ENCODE assay signal across 13 cellular contexts in genomic region chr12:118166946-118167345, GRCh38. TPM values are rescaled to one million over a fixed set of nuclear protein-coding genes. Genes with fewer than 3 reads are reported as not detected.
DNase-seq lines count a peak whose midpoint lies in the region; ATAC-seq and TF ChIP-seq lines count a peak whose summit lies in the region.
"Had no signal": no experiment of that assay in that cellular context is flagged by ENCODE, and none has a peak within 500 bp of the region (broad histone marks: within the 10 kb centered on the region; RNA-seq: fewer than 3 reads in every experiment).

No MANE protein-coding gene starts in this region.

- WGBS in hepatocyte (ENCODE audit: low lambda C conversion rate, missing lambda C conversion rate), result 93% methylated on average over 2 of the region's 2 CpGs

- no peaks in the 10 kb centered on the region for H3K9me3 ChIP-seq in CD4-positive, CD25-positive, alpha-beta regulatory T cell (ENCODE audit: control insufficient read depth in 2 of 2, low read length in 2 of 2)
- no peaks in the 10 kb centered on the region for H3K9me3 ChIP-seq in hepatocyte (ENCODE audit: low read depth)
- no peaks in the 10 kb centered on the region for H3K9me3 ChIP-seq in osteoblast (ENCODE audit: low read depth, low read length)

- H3K27ac Mint-ChIP-seq in CD4-positive, CD25-positive, alpha-beta regulatory T cell, result peak overlapping the region in 2 of 3 donors; percentile 36 to 44
- peak overlapping the region in 2 of 10 donors; percentile 15 to 61 for H3K27ac Mint-ChIP-seq in naive thymus-derived CD8-positive, alpha-beta T cell
- H3K27ac Mint-ChIP-seq: stimulated activated naive CD8-positive, alpha-beta T cell treated with anti-CD3 and anti-CD28 coated beads, Interleukin-15, Interleukin-2, amounts not matched to agents 100 ng/mL and 50 ng/mL, for 24 hours had no signal

- H3K27ac ChIP-seq in CD4-positive, CD25-positive, alpha-beta regulatory T cell (ENCODE audit: insufficient read depth, low read length, poor library complexity, severe bottlenecking), result no peak overlapping the region
- H3K27ac ChIP-seq in hepatocyte (no peak overlapping the region), osteoblast (ENCODE audit: low read depth, low read length) (no peak overlapping the region)
- H3K27ac ChIP-seq: BLaER1 treated with 17β-estradiol and CSF1 and Interleukin-3, amounts not matched to agents 10 nM and 100 nM had no signal

- no peak overlapping the region for H3K4me3 Mint-ChIP-seq in CD4-positive, CD25-positive, alpha-beta regulatory T cell
- H3K4me3 Mint-ChIP-seq in naive thymus-derived CD8-positive, alpha-beta T cell, result no peak overlapping the region
- H3K4me3 Mint-ChIP-seq: stimulated activated naive CD8-positive, alpha-beta T cell treated with anti-CD3 and anti-CD28 coated beads, Interleukin-15, Interleukin-2, amounts not matched to agents 100 ng/mL and 50 ng/mL, for 24 hours had no signal

- POLR2A ChIA-PET in naive thymus-derived CD8-positive, alpha-beta T cell (lab: Charles Lee), result no interaction called here

- H3K4me1 ChIP-seq in CD4-positive, CD25-positive, alpha-beta regulatory T cell (ENCODE audit: control insufficient read depth, insufficient read depth, low read length, poor library complexity, severe bottlenecking), result no peaks in the 10 kb centered on the region
- no peaks in the 10 kb centered on the region for H3K4me1 ChIP-seq in hepatocyte (ENCODE audit: insufficient read depth)
- H3K4me1 ChIP-seq in osteoblast (ENCODE audit: insufficient read depth, low read length), result no peaks in the 10 kb centered on the region

- H2AFZ ChIP-seq in hepatocyte, result no peak overlapping the region
- H2AFZ ChIP-seq in osteoblast (ENCODE audit: low read length), result no peak overlapping the region

- peaks cover 64% of the 10 kb centered on the region for H3K36me3 ChIP-seq in CD4-positive, CD25-positive, alpha-beta regulatory T cell (ENCODE audit: control insufficient read depth, insufficient read depth, low read length)
- no peaks in the 10 kb centered on the region for H3K36me3 ChIP-seq in hepatocyte (replicated peaks; ENCODE audit: insufficient read depth, low read depth)
- H3K36me3 ChIP-seq in osteoblast (ENCODE audit: insufficient read depth, low read length), result peaks cover 25% of the 10 kb centered on the region

- H3K27me3 ChIP-seq in CD4-positive, CD25-positive, alpha-beta regulatory T cell (ENCODE audit: control insufficient read depth, insufficient read depth, low read length), result no peaks in the 10 kb centered on the region
- H3K27me3 ChIP-seq in hepatocyte (no peaks in the 10 kb centered on the region), osteoblast (ENCODE audit: insufficient read depth, low read length) (no peaks in the 10 kb centered on the region)
- H3K27me3 ChIP-seq: BLaER1 treated with 17β-estradiol and CSF1 and Interleukin-3, amounts not matched to agents 10 nM and 100 nM had no signal

- H4K20me1 ChIP-seq in hepatocyte (ENCODE audit: insufficient read depth, poor library complexity, severe bottlenecking) (no peaks in the 10 kb centered on the region), osteoblast (ENCODE audit: insufficient read depth, low read length) (no peaks in the 10 kb centered on the region)
- H4K20me1 ChIP-seq: BLaER1 treated with 17β-estradiol and CSF1 and Interleukin-3, amounts not matched to agents 10 nM and 100 nM had no signal

- no peaks in the 10 kb centered on the region for H3K27me3 Mint-ChIP-seq in CD4-positive, CD25-positive, alpha-beta regulatory T cell
- H3K27me3 Mint-ChIP-seq in naive thymus-derived CD8-positive, alpha-beta T cell, result no peaks in the 10 kb centered on the region
- H3K27me3 Mint-ChIP-seq: stimulated activated naive CD8-positive, alpha-beta T cell treated with anti-CD3 and anti-CD28 coated beads, Interleukin-15, Interleukin-2, amounts not matched to agents 100 ng/mL and 50 ng/mL, for 24 hours had no signal

- peak in 1 of 3 donors; percentile 54 for DNase-seq in CD4-positive, CD25-positive, alpha-beta regulatory T cell
- DNase-seq in hepatocyte (ENCODE audit: low spot score) (no peak), osteoblast (ENCODE audit: insufficient read length, low spot score, missing footprints) (no peak), foreskin melanocyte (no peak)
- DNase-seq in naive thymus-derived CD8-positive, alpha-beta T cell, result no peak
- DNase-seq: activated CD4-positive, CD25-positive, alpha-beta regulatory T cell treated with anti-CD3 and anti-CD28 coated beads, Interleukin-2, amount 50 U/mL, for 72 hours; mesenchymal stem cell; OCI-M1 had no signal

- H3K36me3 Mint-ChIP-seq in CD4-positive, CD25-positive, alpha-beta regulatory T cell, result peaks cover 38% of the 10 kb centered on the region
- peaks cover 6 to 71% (median 20%) of the 10 kb centered on the region in 3 donors for H3K36me3 Mint-ChIP-seq in naive thymus-derived CD8-positive, alpha-beta T cell

- no peak for ATAC-seq in CD4-positive, CD25-positive, alpha-beta regulatory T cell (ENCODE audit: low read depth in 2 of 2)
- ATAC-seq in GM18909 (IDR thresholded peaks at IDR 0.05; ENCODE audit: poor library complexity, unreplicated experiment), result peak; percentile 98
- ATAC-seq in HG02610 (IDR thresholded peaks at IDR 0.05; ENCODE audit: unreplicated experiment), result peak; percentile 99
- peak; percentile 99 for ATAC-seq in HG03460 (IDR thresholded peaks at IDR 0.05; ENCODE audit: unreplicated experiment)
- ATAC-seq in naive thymus-derived CD8-positive, alpha-beta T cell, result no peak

- H3K9me2 ChIP-seq in hepatocyte (replicated peaks; ENCODE audit: insufficient read depth), result no peaks in the 10 kb centered on the region

- H3K79me2 ChIP-seq in hepatocyte (no peaks in the 10 kb centered on the region), osteoblast (ENCODE audit: insufficient read depth, low read length) (no peaks in the 10 kb centered on the region)

- H3K4me1 Mint-ChIP-seq in CD4-positive, CD25-positive, alpha-beta regulatory T cell, result peaks cover 6 to 21% (median 15%) of the 10 kb centered on the region in 4 donors
- peaks cover 6 to 12% (median 10%) of the 10 kb centered on the region in 4 donors for H3K4me1 Mint-ChIP-seq in naive thymus-derived CD8-positive, alpha-beta T cell

- no peak overlapping the region for H3K4me3 ChIP-seq in CD4-positive, CD25-positive, alpha-beta regulatory T cell (ENCODE audit: low read depth, low read length)
- H3K4me3 ChIP-seq in hepatocyte (no peak overlapping the region), osteoblast (ENCODE audit: insufficient read depth, low read length) (no peak overlapping the region)
- H3K4me3 ChIP-seq: BLaER1 treated with 17β-estradiol and CSF1 and Interleukin-3, amounts not matched to agents 10 nM and 100 nM had no signal

- no peaks in the 10 kb centered on the region for H3K9me3 Mint-ChIP-seq in CD4-positive, CD25-positive, alpha-beta regulatory T cell
- no peaks in the 10 kb centered on the region for H3K9me3 Mint-ChIP-seq in naive thymus-derived CD8-positive, alpha-beta T cell
- H3K9me3 Mint-ChIP-seq: stimulated activated naive CD8-positive, alpha-beta T cell treated with anti-CD3 and anti-CD28 coated beads, Interleukin-15, Interleukin-2, amounts not matched to agents 100 ng/mL and 50 ng/mL, for 24 hours had no signal

- no peak overlapping the region for H3K4me2 ChIP-seq in hepatocyte
- no peak overlapping the region for H3K4me2 ChIP-seq in osteoblast (ENCODE audit: insufficient read depth, low read length)
- H3K4me2 ChIP-seq: BLaER1 treated with 17β-estradiol and CSF1 and Interleukin-3, amounts not matched to agents 10 nM and 100 nM had no signal

- TF ChIP-seq CTCF in hepatocyte (IDR thresholded peaks at IDR 0.05; ENCODE audit: poor library complexity) (no peak), osteoblast (IDR thresholded peaks at IDR 0.05; ENCODE audit: extremely low read depth, low read depth, low read length) (no peak)

RNA-seq across cellular contexts. Expression of gene PEBP1, which starts 31.0 kb away (rescaled TPM):
- total RNA-seq in CD4-positive, CD25-positive, alpha-beta regulatory T cell, result 75.2 TPM
- 100 to 1,000 TPM; 259 to 359 (median 325) TPM for polyA plus RNA-seq in CD4-positive, CD25-positive, alpha-beta regulatory T cell
- total RNA-seq in hepatocyte, result 551 and 598 TPM in 2 replicates
- polyA plus RNA-seq in hepatocyte, result 580 and 685 TPM in 2 replicates
- 180 and 185 TPM in 2 replicates for total RNA-seq in osteoblast
- 10 to 100 TPM; 85.2 to 86.7 TPM for total RNA-seq in naive thymus-derived CD8-positive, alpha-beta T cell
- 100 to 1,000 TPM; 290 to 344 (median 340) TPM for polyA plus RNA-seq in naive thymus-derived CD8-positive, alpha-beta T cell

Comparison
In these comparisons a context has a peak if more than half of its experiments do, and no peak if none do; other contexts are left out.
1. ATAC-seq: peak in GM18909 (single experiment), HG02610 (single experiment) and HG03460 (single experiment); none in CD4-positive, CD25-positive, alpha-beta regulatory T cell (0 of 2) and naive thymus-derived CD8-positive, alpha-beta T cell (0 of 2).